Comparison of ENCODE assay signal across 8 cellular contexts in genomic region chr6:20403766-20404640, GRCh38. TPM values are rescaled to one million over a fixed set of nuclear protein-coding genes. Genes with fewer than 3 reads are reported as not detected.
DNase-seq lines count a peak whose midpoint lies in the region; ATAC-seq and TF ChIP-seq lines count a peak whose summit lies in the region.

No MANE protein-coding gene starts in this region.

- intact Hi-C loops in PC-9 (cut with micrococcal nuclease; ENCODE audit: unreplicated experiment) (loop anchor here (2.0 to 5.0 kb wide), 4 partner anchors 112 to 473 kb away; no protein-coding TSS in a partner anchor), transverse colon (cut with DNase I; ENCODE audit: low total_unique reads) (loop anchor here (10.0 kb wide), 2 partner anchors 121 to 289 kb away; no protein-coding TSS in a partner anchor)

- H3K4me1 ChIP-seq in PC-9 (replicated peaks; ENCODE audit: insufficient read depth), result peaks cover 16% of the 10 kb centered on the region
- H3K4me1 ChIP-seq in osteoblast (ENCODE audit: insufficient read depth, low read length), result peaks cover 7% of the 10 kb centered on the region
- peaks cover 0 to 18% (median 6%) of the 10 kb centered on the region in 4 donors for H3K4me1 ChIP-seq in transverse colon

- no peak for TF ChIP-seq POLR2A in transverse colon (IDR thresholded peaks at IDR 0.05)

- no peaks in the 10 kb centered on the region for H3K27me3 Mint-ChIP-seq in activated T-cell treated with anti-CD3 and anti-CD28 coated beads, Interleukin-2, amount 50 U/mL, for 72 hours (ENCODE audit: low read depth)

- 1 to 20% methylated on average over 1 to 33 of the region's 38 CpGs for WGBS in transverse colon (ENCODE audit: low coverage in 1 of 2), 2 donors

- no peak for TF ChIP-seq EP300 in transverse colon (IDR thresholded peaks at IDR 0.05; ENCODE audit: low read depth)

- H3K9me2 ChIP-seq in PC-9 (ENCODE audit: insufficient read depth), result no peaks in the 10 kb centered on the region

- in situ Hi-C loops in transverse colon (cut with MboI; ENCODE audit: low pct_ligation_motif_present in 1 of 4, low pct_unique_long_range_greater_than_20kb in 1 of 4, low sequenced_read_pairs in 3 of 4), result no loop called here

- H2AFZ ChIP-seq in PC-9 (peak overlapping the region; percentile 78), osteoblast (ENCODE audit: low read length) (peak overlapping the region; percentile 76)

- no peaks in the 10 kb centered on the region for H3K9me3 ChIP-seq in PC-9 (ENCODE audit: insufficient read depth, low read depth)
- H3K9me3 ChIP-seq in osteoblast (ENCODE audit: low read depth, low read length), result no peaks in the 10 kb centered on the region
- no peaks in the 10 kb centered on the region for H3K9me3 ChIP-seq in transverse colon

- H3F3A ChIP-seq in PC-9 (ENCODE audit: insufficient read depth, low read depth), result peaks cover 22% of the 10 kb centered on the region; the same call in 1 of the 2 replicates

- peaks cover 5 to 14% of the 10 kb centered on the region in 2 donors for H3K36me3 Mint-ChIP-seq in activated T-cell treated with anti-CD3 and anti-CD28 coated beads, Interleukin-2, amount 50 U/mL, for 72 hours (ENCODE audit: insufficient read depth in 2 of 2)

- peak; percentile 74 for DNase-seq in GM12865 (ENCODE audit: low read depth)
- peak in 1 of 2 experiments; percentile 51 for DNase-seq in PC-9
- DNase-seq in activated T-cell treated with anti-CD3 and anti-CD28 coated beads, Interleukin-2, amount 50 U/mL, for 72 hours, result peak; percentile 85 to 90
- DNase-seq in fibroblast of mammary gland (ENCODE audit: low read depth), result peak; percentile 66
- DNase-seq in osteoblast (ENCODE audit: insufficient read length, low spot score, missing footprints), result peak; percentile 90
- peak; percentile 22 for DNase-seq in transverse colon
- DNase-seq in NK-92 treated with Interleukin-12 subunit alpha and Interleukin-12 subunit beta, amount 100 ng/mL, for 24 hours (lab: John Stamatoyannopoulos, UW), result no peak

- H3K4me1 Mint-ChIP-seq in activated T-cell treated with anti-CD3 and anti-CD28 coated beads, Interleukin-2, amount 50 U/mL, for 72 hours (ENCODE audit: low read depth), result peaks cover 59% of the 10 kb centered on the region

- BruUV-seq in PC-9 (replicated peaks; lab: Mats Ljungman, UMichigan), result no TSS peak

- H3K27ac Mint-ChIP-seq in activated T-cell treated with anti-CD3 and anti-CD28 coated beads, Interleukin-2, amount 50 U/mL, for 72 hours, result peak overlapping the region; percentile 96

- H3K79me2 ChIP-seq in PC-9 (ENCODE audit: low read depth), result peaks cover 68% of the 10 kb centered on the region
- H3K79me2 ChIP-seq in osteoblast (ENCODE audit: insufficient read depth, low read length), result peaks cover 56% of the 10 kb centered on the region

- H3K9me3 Mint-ChIP-seq in activated T-cell treated with anti-CD3 and anti-CD28 coated beads, Interleukin-2, amount 50 U/mL, for 72 hours, result no peaks in the 10 kb centered on the region

- peak overlapping the region; percentile 90 for H3K4me3 ChIP-seq in GM12865 (ENCODE audit: low read depth, low read length)
- H3K4me3 ChIP-seq in PC-9, result peak overlapping the region; percentile 93
- peak overlapping the region; percentile 80 for H3K4me3 ChIP-seq in fibroblast of mammary gland (ENCODE audit: control insufficient read depth, low read depth, low read length)
- H3K4me3 ChIP-seq in osteoblast (ENCODE audit: insufficient read depth, low read length), result peak overlapping the region; percentile 87
- peak overlapping the region; percentile 69 to 94 (median 74) for H3K4me3 ChIP-seq in transverse colon

- POLR2A ChIA-PET in PC-9 (lab: Charles Lee; ENCODE audit: unreplicated experiment), result interaction anchor here (0.6 to 0.9 kb wide), 6 partner anchors 69 to 1494 kb away, joined by 3 to 9 read pairs (median 6); no protein-coding TSS in a partner anchor

- H3K36me3 ChIP-seq in PC-9 (ENCODE audit: low read depth), result peaks cover 19% of the 10 kb centered on the region; the same call in 1 of the 2 replicates
- peaks cover 10% of the 10 kb centered on the region for H3K36me3 ChIP-seq in osteoblast (ENCODE audit: insufficient read depth, low read length)
- no peaks in the 10 kb centered on the region for H3K36me3 ChIP-seq in transverse colon

- H3K4me2 ChIP-seq in PC-9, result peak overlapping the region; percentile 100
- H3K4me2 ChIP-seq in osteoblast (ENCODE audit: insufficient read depth, low read length), result peak overlapping the region; percentile 94

- CTCF ChIA-PET in PC-9 (lab: Charles Lee), result interaction anchor here (0.6 to 1.3 kb wide), 7 partner anchors 29 to 1185 kb away, joined by 3 to 16 read pairs (median 4); no protein-coding TSS in a partner anchor

- ATAC-seq in HG03342 (IDR thresholded peaks at IDR 0.05; ENCODE audit: unreplicated experiment), result peak; percentile 1
- ATAC-seq in activated T-cell treated with anti-CD3 and anti-CD28 coated beads, Interleukin-2, amount 50 U/mL, for 72 hours (replicated peaks in 1 of 2), result peak; percentile 25

- TF ChIP-seq CTCF in GM12865 (IDR thresholded peaks at IDR 0.05; ENCODE audit: insufficient read depth, low read depth, low read length, missing control alignments) (no peak), PC-9 (conservative IDR thresholded peaks at IDR 0.05) (no peak), fibroblast of mammary gland (conservative IDR thresholded peaks at IDR 0.05; ENCODE audit: control insufficient read depth, insufficient read depth, low read depth, low read length) (no peak), osteoblast (IDR thresholded peaks at IDR 0.05; ENCODE audit: extremely low read depth, low read depth, low read length) (no peak), transverse colon (IDR thresholded peaks at IDR 0.05) (no peak)

- H3K27ac ChIP-seq in PC-9 (peak overlapping the region; percentile 95), osteoblast (ENCODE audit: low read depth, low read length) (peak overlapping the region; percentile 89), transverse colon (peak overlapping the region; percentile 85 to 98 (median 89))

- H3K27me3 ChIP-seq in PC-9 (ENCODE audit: insufficient read depth, low read depth), result no peaks in the 10 kb centered on the region
- H3K27me3 ChIP-seq in osteoblast (ENCODE audit: insufficient read depth, low read length), result no peaks in the 10 kb centered on the region
- no peaks in the 10 kb centered on the region for H3K27me3 ChIP-seq in transverse colon

- H4K20me1 ChIP-seq in PC-9 (ENCODE audit: insufficient read depth), result peaks cover 25% of the 10 kb centered on the region
- H4K20me1 ChIP-seq in osteoblast (ENCODE audit: insufficient read depth, low read length), result peaks cover 23% of the 10 kb centered on the region

- H3K4me3 Mint-ChIP-seq in activated T-cell treated with anti-CD3 and anti-CD28 coated beads, Interleukin-2, amount 50 U/mL, for 72 hours, result peak overlapping the region; percentile 97 to 100

RNA-seq across cellular contexts. Expression of gene E2F3, which starts 2.3 kb away (rescaled TPM):
- total RNA-seq in PC-9 (2021) (15.7 and 20.0 TPM in 2 replicates), osteoblast (6.2 and 7.4 TPM in 2 replicates), transverse colon (10 to 100 TPM in 1 of 4 donors, 1 to 10 TPM in 3; 2.2 to 16.3 (median 5.6) TPM)
- 10 to 100 TPM; 17.5 to 18.0 TPM for total RNA-seq in activated T-cell treated with anti-CD3 and anti-CD28 coated beads, Interleukin-2, amount 50 U/mL, for 72 hours
